2 cellular contexts compared by ENCODE assay signal in the genomic region with DNA sequence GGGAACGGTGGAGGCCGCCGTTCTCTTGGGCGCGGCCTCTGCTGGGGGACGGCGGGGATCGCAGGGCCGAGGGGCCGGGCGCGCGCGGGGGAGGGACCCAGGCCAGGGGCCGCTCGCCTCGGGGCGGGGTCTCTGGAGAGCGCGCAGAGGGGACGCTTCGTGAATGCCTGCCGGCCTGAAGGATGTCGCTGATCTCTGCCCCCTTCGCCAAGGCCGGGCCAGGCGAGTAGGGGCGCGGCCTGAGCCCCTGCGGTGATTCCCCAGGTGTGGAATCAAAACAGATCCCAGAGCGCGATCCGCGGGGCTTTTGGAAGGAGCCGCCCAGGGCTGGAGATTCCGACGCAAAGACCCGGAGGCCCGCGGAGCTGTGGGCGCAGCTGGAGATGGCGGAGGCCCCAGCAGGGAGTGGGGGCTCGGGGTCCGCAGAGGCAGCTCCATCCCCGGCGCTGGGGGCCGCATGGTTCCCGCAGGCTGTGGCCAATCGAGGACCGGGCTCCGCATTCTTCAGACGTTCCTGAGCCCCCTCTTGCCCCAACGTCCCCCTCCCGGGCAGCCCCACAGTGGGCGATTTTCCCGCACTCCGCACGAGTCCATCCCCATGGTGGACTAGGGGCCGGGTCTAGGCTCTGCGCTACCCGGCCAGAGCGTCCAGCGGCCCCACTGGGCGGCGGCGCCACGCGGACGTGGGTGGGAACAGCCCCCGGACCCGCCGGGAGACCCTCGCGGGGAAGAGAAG.
A peak's percentile ranks its signal among the peaks of the same experiment; 100 is the strongest.
TF ChIP-seq lines count a peak whose summit lies in the region.

No MANE protein-coding gene starts in this region.

TF ChIP-seq in GM23338, 12 proteins besides CTCF, POLR2A, EP300 and RAD21 (continued from another document):
- TF ChIP-seq ZNF462 (CRISPR knock-in tag; IDR thresholded peaks at IDR 0.05) (no peak), POLR2AphosphoS5 (IDR thresholded peaks at IDR 0.05; ENCODE audit: low read depth) (0 out of 2 replicates have a peak, but pooled peaks have one; percentile 17), ZNF331 (CRISPR knock-in tag; IDR thresholded peaks at IDR 0.05; ENCODE audit: low read depth) (no peak), EZH2phosphoT487 (IDR thresholded peaks at IDR 0.05; ENCODE audit: unreplicated experiment) (no peak)
- TF ChIP-seq, protein P1, sequence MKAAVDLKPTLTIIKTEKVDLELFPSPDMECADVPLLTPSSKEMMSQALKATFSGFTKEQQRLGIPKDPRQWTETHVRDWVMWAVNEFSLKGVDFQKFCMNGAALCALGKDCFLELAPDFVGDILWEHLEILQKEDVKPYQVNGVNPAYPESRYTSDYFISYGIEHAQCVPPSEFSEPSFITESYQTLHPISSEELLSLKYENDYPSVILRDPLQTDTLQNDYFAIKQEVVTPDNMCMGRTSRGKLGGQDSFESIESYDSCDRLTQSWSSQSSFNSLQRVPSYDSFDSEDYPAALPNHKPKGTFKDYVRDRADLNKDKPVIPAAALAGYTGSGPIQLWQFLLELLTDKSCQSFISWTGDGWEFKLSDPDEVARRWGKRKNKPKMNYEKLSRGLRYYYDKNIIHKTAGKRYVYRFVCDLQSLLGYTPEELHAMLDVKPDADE (IDR thresholded peaks at IDR 0.05), result no peak
- TF ChIP-seq, protein P2, sequence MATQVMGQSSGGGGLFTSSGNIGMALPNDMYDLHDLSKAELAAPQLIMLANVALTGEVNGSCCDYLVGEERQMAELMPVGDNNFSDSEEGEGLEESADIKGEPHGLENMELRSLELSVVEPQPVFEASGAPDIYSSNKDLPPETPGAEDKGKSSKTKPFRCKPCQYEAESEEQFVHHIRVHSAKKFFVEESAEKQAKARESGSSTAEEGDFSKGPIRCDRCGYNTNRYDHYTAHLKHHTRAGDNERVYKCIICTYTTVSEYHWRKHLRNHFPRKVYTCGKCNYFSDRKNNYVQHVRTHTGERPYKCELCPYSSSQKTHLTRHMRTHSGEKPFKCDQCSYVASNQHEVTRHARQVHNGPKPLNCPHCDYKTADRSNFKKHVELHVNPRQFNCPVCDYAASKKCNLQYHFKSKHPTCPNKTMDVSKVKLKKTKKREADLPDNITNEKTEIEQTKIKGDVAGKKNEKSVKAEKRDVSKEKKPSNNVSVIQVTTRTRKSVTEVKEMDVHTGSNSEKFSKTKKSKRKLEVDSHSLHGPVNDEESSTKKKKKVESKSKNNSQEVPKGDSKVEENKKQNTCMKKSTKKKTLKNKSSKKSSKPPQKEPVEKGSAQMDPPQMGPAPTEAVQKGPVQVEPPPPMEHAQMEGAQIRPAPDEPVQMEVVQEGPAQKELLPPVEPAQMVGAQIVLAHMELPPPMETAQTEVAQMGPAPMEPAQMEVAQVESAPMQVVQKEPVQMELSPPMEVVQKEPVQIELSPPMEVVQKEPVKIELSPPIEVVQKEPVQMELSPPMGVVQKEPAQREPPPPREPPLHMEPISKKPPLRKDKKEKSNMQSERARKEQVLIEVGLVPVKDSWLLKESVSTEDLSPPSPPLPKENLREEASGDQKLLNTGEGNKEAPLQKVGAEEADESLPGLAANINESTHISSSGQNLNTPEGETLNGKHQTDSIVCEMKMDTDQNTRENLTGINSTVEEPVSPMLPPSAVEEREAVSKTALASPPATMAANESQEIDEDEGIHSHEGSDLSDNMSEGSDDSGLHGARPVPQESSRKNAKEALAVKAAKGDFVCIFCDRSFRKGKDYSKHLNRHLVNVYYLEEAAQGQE (IDR thresholded peaks at IDR 0.05; ENCODE audit: unreplicated experiment), result no peak

TF ChIP-seq in K562, 482 proteins besides CTCF, POLR2A, EP300 and RAD21 (continued from another document):
- no peak for TF ChIP-seq GTF2B (IDR thresholded peaks at IDR 0.05; ENCODE audit: extremely low read depth, insufficient read length)
- TF ChIP-seq, protein P3, sequence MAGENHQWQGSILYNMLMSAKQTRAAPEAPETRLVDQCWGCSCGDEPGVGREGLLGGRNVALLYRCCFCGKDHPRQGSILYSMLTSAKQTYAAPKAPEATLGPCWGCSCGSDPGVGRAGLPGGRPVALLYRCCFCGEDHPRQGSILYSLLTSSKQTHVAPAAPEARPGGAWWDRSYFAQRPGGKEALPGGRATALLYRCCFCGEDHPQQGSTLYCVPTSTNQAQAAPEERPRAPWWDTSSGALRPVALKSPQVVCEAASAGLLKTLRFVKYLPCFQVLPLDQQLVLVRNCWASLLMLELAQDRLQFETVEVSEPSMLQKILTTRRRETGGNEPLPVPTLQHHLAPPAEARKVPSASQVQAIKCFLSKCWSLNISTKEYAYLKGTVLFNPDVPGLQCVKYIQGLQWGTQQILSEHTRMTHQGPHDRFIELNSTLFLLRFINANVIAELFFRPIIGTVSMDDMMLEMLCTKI (IDR thresholded peaks at IDR 0.05; ENCODE audit: partially characterized antibody), result no peak
- no peak for TF ChIP-seq GABPB2 (CRISPR knock-in tag; conservative IDR thresholded peaks at IDR 0.05)
- no peak for TF ChIP-seq BMI1 (IDR thresholded peaks at IDR 0.05; ENCODE audit: low read length)
- TF ChIP-seq ZFP91 (CRISPR knock-in tag; IDR thresholded peaks at IDR 0.05), result no peak
- TF ChIP-seq MYBL2 (IDR thresholded peaks at IDR 0.05; ENCODE audit: low read depth), result no peak
- TF ChIP-seq MYBL2 (CRISPR knock-in tag; IDR thresholded peaks at IDR 0.05; ENCODE audit: borderline replicate concordance), result no peak
- no peak for TF ChIP-seq KDM5B (IDR thresholded peaks at IDR 0.05; ENCODE audit: insufficient replicate concordance, low read depth, low read length)
- no peak for TF ChIP-seq FOS (IDR thresholded peaks at IDR 0.05; ENCODE audit: extremely low read depth, insufficient read length)
- no peak for TF ChIP-seq ZNF311 (CRISPR knock-in tag; IDR thresholded peaks at IDR 0.05)
- TF ChIP-seq NCOR1 (IDR thresholded peaks at IDR 0.05), result no peak
- no peak for TF ChIP-seq ZNF384 (IDR thresholded peaks at IDR 0.05; ENCODE audit: low read depth, low read length)
- no peak for TF ChIP-seq UBTF (IDR thresholded peaks at IDR 0.05; ENCODE audit: borderline replicate concordance in 1 of 2, low read depth in 2 of 2, low read length in 2 of 2)
- TF ChIP-seq MEF2D (tag; conservative IDR thresholded peaks at IDR 0.05; ENCODE audit: low read depth), result no peak
- no peak for TF ChIP-seq ZC3H4 (CRISPR knock-in tag; IDR thresholded peaks at IDR 0.05; ENCODE audit: borderline replicate concordance)
